Comparison of ENCODE assay signal across 8 cellular contexts in genomic region chr6:125957391-125957693, GRCh38. TPM values are rescaled to one million over a fixed set of nuclear protein-coding genes. Genes with fewer than 3 reads are reported as not detected.
DNase-seq lines count a peak whose midpoint lies in the region; ATAC-seq and TF ChIP-seq lines count a peak whose summit lies in the region.

No MANE protein-coding gene starts in this region.

- TF ChIP-seq CTCF in BJ (IDR thresholded peaks at IDR 0.05; ENCODE audit: insufficient read depth, low read depth, low read length) (no peak), NB4 (IDR thresholded peaks at IDR 0.05; ENCODE audit: low read depth, low read length) (no peak), epithelial cell of proximal tubule (conservative IDR thresholded peaks at IDR 0.05; ENCODE audit: low read depth, low read length) (no peak), osteoblast (IDR thresholded peaks at IDR 0.05; ENCODE audit: extremely low read depth, low read depth, low read length) (no peak)

- ATAC-seq in HG02571 (IDR thresholded peaks at IDR 0.05; ENCODE audit: unreplicated experiment) = no peak
- ATAC-seq in GM18870 (IDR thresholded peaks at IDR 0.05; ENCODE audit: unreplicated experiment) = no peak

- CTCF ChIA-PET in BJ (lab: Yijun Ruan, JAX) = interaction anchor here (0.7 to 4.1 kb wide), 21 partner anchors 8 to 647 kb away, joined by 3 to 30 read pairs (median 6); partner anchors contain the start of gene NCOA7

- peaks cover 2% of the 10 kb centered on the region for H3K36me3 ChIP-seq in BJ (ENCODE audit: control insufficient read depth, insufficient read depth, low read length)
- no peaks in the 10 kb centered on the region for H3K36me3 ChIP-seq in osteoblast (ENCODE audit: insufficient read depth, low read length)

- H3K27me3 ChIP-seq in BJ (ENCODE audit: control insufficient read depth, insufficient read depth, low read length) (no peaks in the 10 kb centered on the region), osteoblast (ENCODE audit: insufficient read depth, low read length) (peaks cover 4% of the 10 kb centered on the region)

- H2AFZ ChIP-seq in osteoblast (ENCODE audit: low read length) = peak overlapping the region; percentile 97

- peak overlapping the region; percentile 90 for H3K27ac ChIP-seq in osteoblast (ENCODE audit: low read depth, low read length)

- H3K4me3 ChIP-seq in BJ (ENCODE audit: low read depth, low read length) = peak overlapping the region; percentile 93
- H3K4me3 ChIP-seq in NB4 (ENCODE audit: low read depth, low read length) = peak overlapping the region; percentile 86
- H3K4me3 ChIP-seq in epithelial cell of proximal tubule (ENCODE audit: low read depth, low read length) = peak overlapping the region; percentile 92
- H3K4me3 ChIP-seq in osteoblast (ENCODE audit: insufficient read depth, low read length) = peak overlapping the region; percentile 98

- H3K9me3 ChIP-seq in osteoblast (ENCODE audit: low read depth, low read length) = no peaks in the 10 kb centered on the region

- POLR2A ChIA-PET in BJ (lab: Charles Lee) = no interaction called here

- peak overlapping the region; percentile 99 for H3K4me2 ChIP-seq in osteoblast (ENCODE audit: insufficient read depth, low read length)

- no peak for TF ChIP-seq POLR2A in NB4 (IDR thresholded peaks at IDR 0.05; ENCODE audit: extremely low read depth, insufficient read length)

- H3K79me2 ChIP-seq in osteoblast (ENCODE audit: insufficient read depth, low read length) = peaks cover 44% of the 10 kb centered on the region

- DNase-seq in BJ (ENCODE audit: low read depth) = no peak
- DNase-seq in NB4 (ENCODE audit: low read depth) = no peak
- DNase-seq in epithelial cell of proximal tubule (ENCODE audit: low read depth) = no peak
- no peak for DNase-seq in osteoblast (ENCODE audit: insufficient read length, low spot score, missing footprints)
- DNase-seq in NOMO-1 (lab: John Stamatoyannopoulos, UW; ENCODE audit: unreplicated experiment in 2 of 2) = no peak
- DNase-seq in stimulated activated CD8-positive, alpha-beta memory T cell treated with anti-CD3 and anti-CD28 coated beads, Interleukin-4, amount 100 ng/mL, for 48 hours = no peak

- peaks cover 18% of the 10 kb centered on the region for H3K4me1 ChIP-seq in osteoblast (ENCODE audit: insufficient read depth, low read length)

- peaks cover 3% of the 10 kb centered on the region for H4K20me1 ChIP-seq in osteoblast (ENCODE audit: insufficient read depth, low read length)

RNA-seq across cellular contexts. Expression of gene HINT3, which starts 0.8 kb away (rescaled TPM):
- 1.3 and 3.1 TPM in 2 replicates for polyA plus RNA-seq in BJ (2011; rRNA removed)
- polyA minus RNA-seq in BJ (2011; rRNA and poly(A)+ RNA removed) = 1.1 and 2.1 TPM in 2 replicates
- 9.8 and 12.8 TPM in 2 replicates for total RNA-seq in epithelial cell of proximal tubule
- 30.4 and 32.4 TPM in 2 replicates for total RNA-seq in osteoblast

RNA-seq across cellular contexts. Expression of gene TRMT11, which starts 29.0 kb away (rescaled TPM):
- 10.1 and 19.0 TPM in 2 replicates for polyA plus RNA-seq in BJ (2011; rRNA removed)
- polyA minus RNA-seq in BJ (2011; rRNA and poly(A)+ RNA removed) = 7.2 and 11.3 TPM in 2 replicates
- total RNA-seq in epithelial cell of proximal tubule = 19.7 and 24.2 TPM in 2 replicates
- 26.8 and 27.1 TPM in 2 replicates for total RNA-seq in osteoblast
